ENCODE assay signal across 1 cellular context in genomic region chr22:25402501-25403283, GRCh38.
TF ChIP-seq lines count a peak whose summit lies in the region.

No MANE protein-coding gene starts in this region.

TF ChIP-seq in HepG2, 621 proteins besides CTCF, POLR2A, EP300 and RAD21 (continued from another document and continues in another):
- no peak for TF ChIP-seq ZHX1 (CRISPR knock-in tag; IDR thresholded peaks at IDR 0.05; ENCODE audit: low read depth)
- TF ChIP-seq ZNF256 (CRISPR knock-in tag; conservative IDR thresholded peaks at IDR 0.05): no peak
- TF ChIP-seq REXO4 (CRISPR knock-in tag; IDR thresholded peaks at IDR 0.05; ENCODE audit: borderline replicate concordance): no peak
- TF ChIP-seq ZNF761 (CRISPR knock-in tag; conservative IDR thresholded peaks at IDR 0.05): peak; percentile 72; the same call in 1 of the 2 replicates
- no peak for TF ChIP-seq ZNF468 (CRISPR knock-in tag; IDR thresholded peaks at IDR 0.05)
- TF ChIP-seq ZBTB4 (CRISPR knock-in tag; IDR thresholded peaks at IDR 0.05; ENCODE audit: borderline replicate concordance): peak; percentile 81; the same call in 1 of the 2 replicates
- peak; percentile 36; the same call in 1 of the 2 replicates for TF ChIP-seq ZBTB7A (CRISPR knock-in tag; IDR thresholded peaks at IDR 0.05)
- TF ChIP-seq ZNF570 (CRISPR knock-in tag; IDR thresholded peaks at IDR 0.05; ENCODE audit: borderline replicate concordance): no peak
- 0 out of 2 replicates have a peak, but pooled peaks have one; percentile 49 for TF ChIP-seq NRL (CRISPR knock-in tag; IDR thresholded peaks at IDR 0.05; ENCODE audit: borderline replicate concordance)
- no peak; the same call in 1 of the 2 replicates for TF ChIP-seq MXD4 (CRISPR knock-in tag; IDR thresholded peaks at IDR 0.05)
- TF ChIP-seq MAF1 (CRISPR knock-in tag; IDR thresholded peaks at IDR 0.05; ENCODE audit: borderline replicate concordance): no peak
- TF ChIP-seq ZNF24 (IDR thresholded peaks at IDR 0.05): peak; percentile 62; the same call in 1 of the 2 replicates
- no peak for TF ChIP-seq TFE3 (CRISPR knock-in tag; IDR thresholded peaks at IDR 0.05)
- TF ChIP-seq CENPT (CRISPR knock-in tag; IDR thresholded peaks at IDR 0.05; ENCODE audit: low read depth): no peak
- no peak; the same call in 1 of the 2 replicates for TF ChIP-seq ZSCAN9 (CRISPR knock-in tag; IDR thresholded peaks at IDR 0.05; ENCODE audit: borderline replicate concordance)
- TF ChIP-seq SRSF9 (IDR thresholded peaks at IDR 0.05; ENCODE audit: borderline replicate concordance, insufficient read depth, low read depth, low read length, poor library complexity, severe bottlenecking): no peak
- no peak for TF ChIP-seq HMGA1 (CRISPR knock-in tag; conservative IDR thresholded peaks at IDR 0.05)
- TF ChIP-seq SALL1 (CRISPR knock-in tag; IDR thresholded peaks at IDR 0.05): peak; percentile 97
- TF ChIP-seq YY1 (IDR thresholded peaks at IDR 0.05; ENCODE audit: insufficient read depth, insufficient replicate concordance, low read depth, low read length): no peak
- no peak for TF ChIP-seq SP140L (CRISPR knock-in tag; IDR thresholded peaks at IDR 0.05; ENCODE audit: borderline replicate concordance)
- peak; percentile 58 for TF ChIP-seq KDM2A (CRISPR knock-in tag; IDR thresholded peaks at IDR 0.05; ENCODE audit: borderline replicate concordance, low read depth)
- peak; percentile 82; the same call in 1 of the 2 replicates for TF ChIP-seq PITX1 (CRISPR knock-in tag; IDR thresholded peaks at IDR 0.05)
- TF ChIP-seq ZNF446 (CRISPR knock-in tag; IDR thresholded peaks at IDR 0.05): no peak
- TF ChIP-seq REL (CRISPR knock-in tag; conservative IDR thresholded peaks at IDR 0.05): no peak
- TF ChIP-seq ZNF329 (CRISPR knock-in tag; IDR thresholded peaks at IDR 0.05; ENCODE audit: low read depth): no peak
- TF ChIP-seq ATF5 (CRISPR knock-in tag; IDR thresholded peaks at IDR 0.05; ENCODE audit: low read depth): no peak
- no peak for TF ChIP-seq ELK4 (CRISPR knock-in tag; IDR thresholded peaks at IDR 0.05; ENCODE audit: borderline replicate concordance)
- no peak for TF ChIP-seq TP53 (CRISPR knock-in tag; conservative IDR thresholded peaks at IDR 0.05)
- 0 out of 2 replicates have a peak, but pooled peaks have one; percentile 70 for TF ChIP-seq ZNF747 (CRISPR knock-in tag; IDR thresholded peaks at IDR 0.05; ENCODE audit: borderline replicate concordance)
- peak; percentile 37 for TF ChIP-seq ZNF407 (CRISPR knock-in tag; IDR thresholded peaks at IDR 0.05; ENCODE audit: not compliant biosample characterization)
- TF ChIP-seq PRMT3 (CRISPR knock-in tag; IDR thresholded peaks at IDR 0.05; ENCODE audit: borderline replicate concordance, low read depth): no peak
- TF ChIP-seq ELF3 (CRISPR knock-in tag; IDR thresholded peaks at IDR 0.05): peak; percentile 43
- no peak for TF ChIP-seq SMARCE1 (IDR thresholded peaks at IDR 0.05; ENCODE audit: borderline replicate concordance)
- no peak for TF ChIP-seq CREB3 (CRISPR knock-in tag; IDR thresholded peaks at IDR 0.05)
- peak; percentile 88 for TF ChIP-seq ZNF687 (CRISPR knock-in tag; IDR thresholded peaks at IDR 0.05)
